14 cellular contexts compared by ENCODE assay signal in genomic region chr10:113362645-113363091, GRCh38.
DNase-seq lines count a peak whose midpoint lies in the region; ATAC-seq and TF ChIP-seq lines count a peak whose summit lies in the region.
"Had no signal": no experiment of that assay in that cellular context is flagged by ENCODE, and none has a peak within 500 bp of the region (broad histone marks: within the 10 kb centered on the region; RNA-seq: fewer than 3 reads in every experiment).

No MANE protein-coding gene starts in this region.

- H3K4me1 ChIP-seq in adipocyte (ENCODE audit: control insufficient read depth, insufficient read depth, low read length) (peaks cover 32% of the 10 kb centered on the region), gastroesophageal sphincter (no peaks in the 10 kb centered on the region)
- H3K4me1 ChIP-seq: gastrocnemius medialis had no signal

- TF ChIP-seq CTCF in gastroesophageal sphincter (IDR thresholded peaks at IDR 0.05), result no peak

- H3K9me3 ChIP-seq in adipocyte (ENCODE audit: control insufficient read depth, low read length), result peaks cover 5% of the 10 kb centered on the region
- peaks cover 0 to 6% (median 0%) of the 10 kb centered on the region in 3 donors for H3K9me3 ChIP-seq in gastroesophageal sphincter
- H3K9me3 ChIP-seq: gastrocnemius medialis had no signal

- no peak for TF ChIP-seq EP300 in gastroesophageal sphincter (IDR thresholded peaks at IDR 0.05)

- no peaks in the 10 kb centered on the region for H3K9me3 Mint-ChIP-seq in stimulated activated effector memory CD8-positive, alpha-beta T cell treated with anti-CD3 and anti-CD28 coated beads, Interleukin-12 subunit alpha, Interleukin-12 subunit beta, amount 100 ng/mL, for 72 hours

- H3K4me3 ChIP-seq in adipocyte (ENCODE audit: low read length), result peak overlapping the region; percentile 51
- H3K4me3 ChIP-seq in gastroesophageal sphincter, result no peak overlapping the region
- H3K4me3 ChIP-seq: gastrocnemius medialis had no signal

- peak; percentile 73 for ATAC-seq in gastroesophageal sphincter
- ATAC-seq in stimulated activated effector memory CD8-positive, alpha-beta T cell treated with anti-CD3 and anti-CD28 coated beads, Interleukin-12 subunit alpha, Interleukin-12 subunit beta, amount 100 ng/mL, for 72 hours, result peak; percentile 34
- ATAC-seq: gastrocnemius medialis, T-helper 17 cell had no signal

- H3K27ac Mint-ChIP-seq in stimulated activated effector memory CD8-positive, alpha-beta T cell treated with anti-CD3 and anti-CD28 coated beads, Interleukin-12 subunit alpha, Interleukin-12 subunit beta, amount 100 ng/mL, for 72 hours, result no peak overlapping the region
- H3K27ac Mint-ChIP-seq: T-helper 17 cell had no signal

- no peaks in the 10 kb centered on the region for H3K27me3 ChIP-seq in adipocyte (replicated peaks; ENCODE audit: control insufficient read depth, insufficient read depth, low read length)
- no peaks in the 10 kb centered on the region for H3K27me3 ChIP-seq in gastroesophageal sphincter
- H3K27me3 ChIP-seq: gastrocnemius medialis had no signal

- peak; percentile 40 for DNase-seq in GM04504 (ENCODE audit: low read depth)
- peak; percentile 92 for DNase-seq in adipocyte (ENCODE audit: low read depth)
- DNase-seq in stimulated activated effector memory CD8-positive, alpha-beta T cell treated with anti-CD3 and anti-CD28 coated beads, Interleukin-12 subunit alpha, Interleukin-12 subunit beta, amount 100 ng/mL, for 72 hours (ENCODE audit: low spot score in 2 of 2), result no peak
- DNase-seq in RPMI8226, result no peak
- DNase-seq in erythroblast (lab: John Stamatoyannopoulos, UW), result no peak
- DNase-seq in GDM1 (lab: John Stamatoyannopoulos, UW), result no peak
- no peak for DNase-seq in NCI-H345 treated with DMSO at 0.1 percent for 48 hours (lab: John Stamatoyannopoulos, UW; ENCODE audit: unreplicated experiment)
- DNase-seq: activated CD4-positive, alpha-beta T cell treated with anti-CD3 and anti-CD28 coated beads, Interleukin-2, amount 50 U/mL, for 4 hours; activated gamma-delta T cell; gastrocnemius medialis; NCI-H1417 treated with DMSO at 0.1 percent for 48 hours; nucleus accumbens; T-helper 17 cell had no signal

- H3K9ac ChIP-seq in adipocyte (ENCODE audit: low read length), result peak overlapping the region; percentile 45

- H3K4me1 Mint-ChIP-seq in stimulated activated effector memory CD8-positive, alpha-beta T cell treated with anti-CD3 and anti-CD28 coated beads, Interleukin-12 subunit alpha, Interleukin-12 subunit beta, amount 100 ng/mL, for 72 hours, result peaks cover 6% of the 10 kb centered on the region

- no peak overlapping the region for H3K27ac ChIP-seq in gastroesophageal sphincter
- H3K27ac ChIP-seq: gastrocnemius medialis had no signal

- no peaks in the 10 kb centered on the region for H3K36me3 Mint-ChIP-seq in stimulated activated effector memory CD8-positive, alpha-beta T cell treated with anti-CD3 and anti-CD28 coated beads, Interleukin-12 subunit alpha, Interleukin-12 subunit beta, amount 100 ng/mL, for 72 hours

- H3K4me3 Mint-ChIP-seq in stimulated activated effector memory CD8-positive, alpha-beta T cell treated with anti-CD3 and anti-CD28 coated beads, Interleukin-12 subunit alpha, Interleukin-12 subunit beta, amount 100 ng/mL, for 72 hours, result no peak overlapping the region
- H3K4me3 Mint-ChIP-seq: T-helper 17 cell had no signal

- no peaks in the 10 kb centered on the region for H3K36me3 ChIP-seq in adipocyte (ENCODE audit: control insufficient read depth, insufficient read depth, low read length, severe bottlenecking)
- no peaks in the 10 kb centered on the region for H3K36me3 ChIP-seq in gastroesophageal sphincter
- H3K36me3 ChIP-seq: gastrocnemius medialis had no signal

- TF ChIP-seq POLR2A in gastroesophageal sphincter (IDR thresholded peaks at IDR 0.05), result no peak
- no peak for TF ChIP-seq POLR2A in erythroblast (IDR thresholded peaks at IDR 0.05; ENCODE audit: low read length)

Comparison
In these comparisons a context has a peak if more than half of its experiments do, and no peak if none do; other contexts are left out.
1. DNase-seq: peak in GM04504 (single experiment) and adipocyte (single experiment); none in stimulated activated effector memory CD8-positive, alpha-beta T cell treated with anti-CD3 and anti-CD28 coated beads, Interleukin-12 subunit alpha, Interleukin-12 subunit beta, amount 100 ng/mL, for 72 hours (0 of 2), RPMI8226 (single experiment), erythroblast (0 of 2), GDM1 (single experiment) and NCI-H345 treated with DMSO at 0.1 percent for 48 hours (single experiment).